Comparison of ENCODE assay signal across 27 cellular contexts in the genomic region with DNA sequence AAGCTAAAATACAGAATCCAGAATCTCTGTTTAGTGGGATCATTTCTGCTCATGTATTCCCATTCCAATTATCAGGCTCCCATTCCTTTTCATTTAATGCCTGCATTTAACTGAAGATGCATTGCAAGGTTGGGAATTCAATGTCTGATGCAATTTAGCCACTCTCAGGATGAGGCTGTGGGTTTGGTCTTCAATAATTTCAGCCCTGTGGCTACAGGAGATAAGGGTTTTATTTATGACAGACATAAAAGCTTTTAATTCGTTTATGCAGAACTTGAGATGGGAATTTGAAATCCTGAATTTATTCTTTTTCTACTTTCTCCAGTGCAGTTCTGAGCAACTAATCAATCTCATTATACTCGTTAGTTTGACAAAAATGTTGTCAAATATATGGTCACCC.
"Had no signal": no experiment of that assay in that cellular context is flagged by ENCODE, and none has a peak within 500 bp of the region (broad histone marks: within the 10 kb centered on the region; RNA-seq: fewer than 3 reads in every experiment).

No MANE protein-coding gene starts in this region.

- ATAC-seq: activated CD4-positive, CD25-positive, alpha-beta regulatory T cell treated with anti-CD3 and anti-CD28 coated beads, Interleukin-2, amount 50 U/mL, for 24 hours; activated T-cell treated with anti-CD3 and anti-CD28 coated beads, Interleukin-2, amount 50 U/mL, for 72 hours; body of pancreas; T-helper 17 cell had no signal

- H3K27ac ChIP-seq: body of pancreas, epithelial cell of prostate, esophagus squamous epithelium, WERI-Rb-1 had no signal

- DNase-seq: activated B cell treated with CpG ODN at 0.5 μM for 24 hours; activated CD4-positive, alpha-beta memory T cell treated with anti-CD3 and anti-CD28 coated beads for 36 hours; activated CD4-positive, alpha-beta T cell treated with anti-CD3 and anti-CD28 coated beads for 48 hours; activated CD4-positive, alpha-beta T cell treated with anti-CD3 and anti-CD28 coated beads, Interleukin-2, amount 50 U/mL, for 1 hour; activated CD8-positive, alpha-beta memory T cell treated with anti-CD3 and anti-CD28 coated beads, Interleukin-2, amount 50 U/mL, for 48 hours; activated gamma-delta T cell treated with Interleukin-2 at 50 U/mL for 16 hours; activated naive CD4-positive, alpha-beta T cell treated with anti-CD3 and anti-CD28 coated beads, Interleukin-2, amount 50 U/mL, for 16 hours; activated naive CD4-positive, alpha-beta T cell treated with Interleukin-2 at 50 U/mL for 16 hours; activated T-cell treated with anti-CD3 and anti-CD28 coated beads for 4 hours; activated T-cell treated with anti-CD3 and anti-CD28 coated beads, Interleukin-2, amount 50 U/mL, for 24 hours; activated T-cell treated with anti-CD3 and anti-CD28 coated beads, Interleukin-2, amount 50 U/mL, for 72 hours; amygdala; aorta; body of pancreas; caudate nucleus; cortex of kidney; effector CD8-positive, alpha-beta T cell; esophagus squamous epithelium; head of caudate nucleus; T-helper 1 cell; T-helper 17 cell; T1000; WERI-Rb-1 had no signal

- H3K9me3 Mint-ChIP-seq: activated T-cell treated with anti-CD3 and anti-CD28 coated beads, Interleukin-2, amount 50 U/mL, for 24 hours; activated T-cell treated with anti-CD3 and anti-CD28 coated beads, Interleukin-2, amount 50 U/mL, for 72 hours had no signal

- H3K4me3 ChIP-seq: body of pancreas, esophagus squamous epithelium had no signal

- H3K4me3 Mint-ChIP-seq: activated B cell treated with CpG ODN at 0.5 μM for 24 hours; activated CD4-positive, alpha-beta memory T cell treated with anti-CD3 and anti-CD28 coated beads for 36 hours; activated naive CD8-positive, alpha-beta T cell; activated T-cell treated with anti-CD3 and anti-CD28 coated beads, Interleukin-2, amount 50 U/mL, for 24 hours; activated T-cell treated with anti-CD3 and anti-CD28 coated beads, Interleukin-2, amount 50 U/mL, for 72 hours; T-helper 17 cell; T-helper 2 cell treated with Interferon-gamma antibody and Interleukin-4, amounts not matched to agents 5 μg/mL and 100 μg/mL, for 36 hours had no signal

- H3K36me3 Mint-ChIP-seq: activated CD4-positive, alpha-beta memory T cell treated with anti-CD3 and anti-CD28 coated beads for 36 hours; activated naive CD8-positive, alpha-beta T cell had no signal

- H3K27ac Mint-ChIP-seq: activated B cell treated with CpG ODN at 0.5 μM for 24 hours; activated CD4-positive, alpha-beta memory T cell treated with anti-CD3 and anti-CD28 coated beads for 36 hours; activated naive CD8-positive, alpha-beta T cell; activated T-cell treated with anti-CD3 and anti-CD28 coated beads, Interleukin-2, amount 50 U/mL, for 24 hours; activated T-cell treated with anti-CD3 and anti-CD28 coated beads, Interleukin-2, amount 50 U/mL, for 72 hours; T-helper 17 cell; T-helper 2 cell treated with Interferon-gamma antibody and Interleukin-4, amounts not matched to agents 5 μg/mL and 100 μg/mL, for 36 hours had no signal

- H3K27me3 ChIP-seq: body of pancreas, esophagus squamous epithelium had no signal

- H3K4me1 Mint-ChIP-seq: activated B cell treated with CpG ODN at 0.5 μM for 24 hours, T-helper 17 cell had no signal

- H3K4me1 ChIP-seq: body of pancreas, esophagus squamous epithelium had no signal

- H3K9me3 ChIP-seq: body of pancreas, esophagus squamous epithelium had no signal

- H3K27me3 Mint-ChIP-seq: activated B cell treated with CpG ODN at 0.5 μM for 24 hours; activated CD4-positive, alpha-beta memory T cell treated with anti-CD3 and anti-CD28 coated beads for 36 hours; activated naive CD8-positive, alpha-beta T cell; activated T-cell treated with anti-CD3 and anti-CD28 coated beads, Interleukin-2, amount 50 U/mL, for 24 hours; T-helper 17 cell had no signal

- H3K36me3 ChIP-seq: esophagus squamous epithelium, WERI-Rb-1 had no signal
